Comparison of ENCODE assay signal across 19 cellular contexts in the genomic region with DNA sequence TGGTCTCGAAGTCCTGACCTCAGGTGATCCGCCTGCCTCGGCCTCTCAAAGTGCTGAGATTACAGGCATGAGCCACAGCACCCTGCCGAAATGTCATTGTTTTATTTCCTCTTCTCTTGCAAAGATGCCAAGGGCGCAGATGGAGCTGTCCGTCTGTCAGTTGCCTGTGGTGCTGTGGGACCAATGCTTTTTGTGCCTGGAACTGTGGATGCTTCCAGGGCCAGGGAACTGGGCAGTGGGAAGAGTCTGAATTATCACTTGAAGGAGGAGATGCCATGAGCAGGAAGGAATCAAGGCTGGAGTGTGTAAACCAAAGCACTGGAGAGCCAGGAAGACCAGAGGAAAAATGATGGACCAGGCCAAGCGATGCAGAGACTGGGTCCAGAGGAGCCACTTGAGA.
DNase-seq lines count a peak whose midpoint lies in the region; ATAC-seq and TF ChIP-seq lines count a peak whose summit lies in the region.
"Had no signal": no experiment of that assay in that cellular context is flagged by ENCODE, and none has a peak within 500 bp of the region (broad histone marks: within the 10 kb centered on the region; RNA-seq: fewer than 3 reads in every experiment).

No MANE protein-coding gene starts in this region.

- H3K4me1 Mint-ChIP-seq in endodermal cell, result no peaks in the 10 kb centered on the region
- H3K4me1 Mint-ChIP-seq: B cell; CD4-positive, CD25-positive, alpha-beta regulatory T cell; GM23338 had no signal

- no peak for TF ChIP-seq CTCF in endodermal cell (conservative IDR thresholded peaks at IDR 0.05)

- no peak overlapping the region for H3K27ac Mint-ChIP-seq in endodermal cell
- H3K27ac Mint-ChIP-seq: B cell; CD4-positive, CD25-positive, alpha-beta regulatory T cell; CD8-positive, alpha-beta T cell; GM23338; H9 had no signal

- H3K9me3 ChIP-seq in endodermal cell (ENCODE audit: control insufficient read depth, low read length), result peaks cover 21% of the 10 kb centered on the region
- H3K9me3 ChIP-seq: Caco-2 had no signal

- peaks cover 28% of the 10 kb centered on the region for H3K27me3 Mint-ChIP-seq in endodermal cell (ENCODE audit: insufficient read depth)
- H3K27me3 Mint-ChIP-seq: B cell; CD4-positive, CD25-positive, alpha-beta regulatory T cell had no signal

- no peak overlapping the region for H3K27ac ChIP-seq in endodermal cell (ENCODE audit: low read depth, low read length)
- H3K27ac ChIP-seq: 22Rv1, BLaER1, C4-2B had no signal

- 95 to 96% methylated on average over 6 to 7 of the region's 7 CpGs for WGBS in endodermal cell (ENCODE audit: insufficient coverage in 1 of 2, insufficient read length in 1 of 2), 2 experiments

- peaks cover 21% of the 10 kb centered on the region for H3K9me3 Mint-ChIP-seq in endodermal cell

- H3K4me3 ChIP-seq in endodermal cell (ENCODE audit: low read length), result no peak overlapping the region
- H3K4me3 ChIP-seq: BLaER1, GM23338 had no signal

- no peaks in the 10 kb centered on the region for H3K4me1 ChIP-seq in endodermal cell (ENCODE audit: control insufficient read depth, insufficient read depth, low read length)
- H3K4me1 ChIP-seq: BLaER1, Caco-2 had no signal

- no peaks in the 10 kb centered on the region for H3K27me3 ChIP-seq in endodermal cell (ENCODE audit: control insufficient read depth, insufficient read depth, low read length, poor library complexity, severe bottlenecking)
- H3K27me3 ChIP-seq: BLaER1 had no signal

- peaks cover 64% of the 10 kb centered on the region for H3K36me3 Mint-ChIP-seq in endodermal cell (ENCODE audit: low read depth)
- H3K36me3 Mint-ChIP-seq: CD4-positive, CD25-positive, alpha-beta regulatory T cell; CD8-positive, alpha-beta T cell had no signal

- peak; percentile 47 for DNase-seq in DMS 273 (lab: John Stamatoyannopoulos, UW; ENCODE audit: unreplicated experiment)
- no peak for DNase-seq in DMS 273 treated with DMSO at 0.1 percent for 48 hours (lab: John Stamatoyannopoulos, UW)
- peak; percentile 95 for DNase-seq in cerebellar cortex (ENCODE audit: low spot score)
- DNase-seq in endodermal cell, result peak; percentile 29
- no peak for DNase-seq in mucosa of gallbladder (ENCODE audit: low spot score)
- no peak for DNase-seq in NCI-H345 treated with DMSO at 0.1 percent for 48 hours (lab: John Stamatoyannopoulos, UW; ENCODE audit: unreplicated experiment)
- DNase-seq: Caco-2; CD4-positive, CD25-positive, alpha-beta regulatory T cell; CD8-positive, alpha-beta T cell; DMS53; DMS79 treated with DMSO at 0.1 percent for 48 hours; H9 had no signal

- no peak overlapping the region for H3K4me3 Mint-ChIP-seq in endodermal cell
- H3K4me3 Mint-ChIP-seq: B cell; CD4-positive, CD25-positive, alpha-beta regulatory T cell; CD8-positive, alpha-beta T cell; GM23338; H9 had no signal

- ATAC-seq in GM19455 (IDR thresholded peaks at IDR 0.05; ENCODE audit: unreplicated experiment), result no peak
- ATAC-seq: CD8-positive, alpha-beta T cell; GM23338; HCT116 had no signal

- H3K9ac ChIP-seq in endodermal cell (ENCODE audit: extremely low read depth, low read length, poor library complexity, severe bottlenecking), result no peak overlapping the region
- H3K9ac ChIP-seq: BLaER1 had no signal

- H3K36me3 ChIP-seq in endodermal cell (ENCODE audit: control insufficient read depth, insufficient read depth, low read length), result peaks cover 55% of the 10 kb centered on the region
- H3K36me3 ChIP-seq: BLaER1 had no signal

Comparison
In these comparisons a context has a peak if more than half of its experiments do, and no peak if none do; other contexts are left out.
1. DNase-seq: peak in DMS 273 (single experiment), cerebellar cortex (single experiment) and endodermal cell (single experiment); none in DMS 273 treated with DMSO at 0.1 percent for 48 hours (single experiment), mucosa of gallbladder (single experiment) and NCI-H345 treated with DMSO at 0.1 percent for 48 hours (single experiment).